13 cellular contexts compared by ENCODE assay signal in the genomic region with DNA sequence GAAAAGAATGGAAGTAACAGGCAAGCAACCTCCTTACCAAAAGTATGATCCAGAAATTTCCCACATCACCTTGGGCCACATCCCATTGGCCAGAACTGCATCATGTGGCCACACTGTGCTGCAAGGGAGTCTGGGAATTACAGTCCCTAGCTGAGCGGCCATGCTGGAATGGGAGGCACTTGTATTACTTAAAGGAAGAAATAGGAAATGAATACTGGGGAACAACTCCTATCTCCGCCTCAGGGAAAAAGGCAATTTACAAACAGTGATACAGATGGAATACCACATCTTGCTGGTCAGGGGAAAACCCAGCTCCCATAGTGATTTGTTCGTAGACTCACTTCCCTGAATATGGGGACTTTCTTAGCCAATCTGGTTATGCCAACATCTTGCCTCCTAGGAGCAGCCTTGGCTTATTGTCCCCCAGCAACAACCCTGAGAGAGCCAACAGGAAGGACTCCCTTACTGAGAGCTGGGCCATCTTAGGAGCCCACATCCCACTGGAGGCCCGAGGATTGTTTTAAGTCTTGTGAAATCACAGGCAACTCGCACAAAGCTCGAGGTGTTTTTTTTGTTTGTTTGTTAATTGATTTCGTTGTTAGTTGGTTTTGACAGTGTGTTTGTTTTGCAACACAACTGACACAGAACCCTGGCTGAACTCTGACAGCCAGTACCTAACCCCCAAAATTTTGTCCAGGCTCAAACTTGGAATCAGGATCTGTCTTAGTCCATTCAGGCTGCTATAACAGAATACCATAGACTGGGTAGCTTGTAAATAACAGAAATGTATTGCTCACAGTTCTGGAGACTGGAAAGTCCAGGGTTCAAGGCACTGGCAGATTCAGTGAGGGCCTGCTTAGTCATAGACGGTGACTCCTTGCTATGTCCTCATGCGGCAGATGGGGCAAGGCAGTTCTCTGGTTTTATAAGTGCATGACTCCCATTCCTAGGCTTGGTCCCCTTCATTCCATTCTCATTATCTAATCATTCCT. TPM values are rescaled to one million over a fixed set of nuclear protein-coding genes. Genes with fewer than 3 reads are reported as not detected.
DNase-seq lines count a peak whose midpoint lies in the region; ATAC-seq and TF ChIP-seq lines count a peak whose summit lies in the region.
"Had no signal": no experiment of that assay in that cellular context is flagged by ENCODE, and none has a peak within 500 bp of the region (broad histone marks: within the 10 kb centered on the region; RNA-seq: fewer than 3 reads in every experiment).

No MANE protein-coding gene starts in this region.

- H3K4me3 ChIP-seq in NB4 (ENCODE audit: low read depth, low read length): no peak overlapping the region
- no peak overlapping the region for H3K4me3 ChIP-seq in mucosa of descending colon
- H3K4me3 ChIP-seq: esophagus muscularis mucosa had no signal

- TF ChIP-seq POLR2A in NB4 (IDR thresholded peaks at IDR 0.05; ENCODE audit: extremely low read depth, insufficient read length): no peak

- ATAC-seq in mucosa of descending colon (peak; percentile 82), HG03139 (IDR thresholded peaks at IDR 0.05; ENCODE audit: unreplicated experiment) (no peak), GM18511 (IDR thresholded peaks at IDR 0.05; ENCODE audit: unreplicated experiment) (no peak)
- ATAC-seq: sciatic nerve had no signal

- TF ChIP-seq CTCF in NB4 (IDR thresholded peaks at IDR 0.05; ENCODE audit: low read depth, low read length) (no peak), mucosa of descending colon (IDR thresholded peaks at IDR 0.05) (no peak)

- no peaks in the 10 kb centered on the region for H3K36me3 ChIP-seq in mucosa of descending colon (ENCODE audit: low read depth)
- H3K36me3 ChIP-seq: esophagus muscularis mucosa had no signal

- intact Hi-C loops in mucosa of descending colon (cut with DNase I, micrococcal nuclease): no loop called here

- no peaks in the 10 kb centered on the region for H3K9me3 ChIP-seq in mucosa of descending colon
- H3K9me3 ChIP-seq: esophagus muscularis mucosa had no signal

- peak; percentile 99 for DNase-seq in EH (ENCODE audit: low read depth)
- DNase-seq in NB4 (ENCODE audit: low read depth): peak; percentile 53
- DNase-seq in dedifferentiated amniotic fluid mesenchymal stem cell (ENCODE audit: extremely low spot score): peak; percentile 21
- no peak for DNase-seq in mucosa of descending colon
- no peak for DNase-seq in NCI-H2196 treated with DMSO at 0.1 percent for 48 hours (lab: John Stamatoyannopoulos, UW; ENCODE audit: unreplicated experiment)
- no peak for DNase-seq in NCI-H446 treated with DMSO at 0.1 percent for 48 hours (lab: John Stamatoyannopoulos, UW)
- DNase-seq: activated CD4-positive, alpha-beta T cell treated with anti-CD3 and anti-CD28 coated beads for 4 hours; activated naive CD8-positive, alpha-beta T cell treated with anti-CD3 and anti-CD28 coated beads, Interleukin-2, amount 10 ng/mL, durations not matched to agents 7 days and 5 days; NCI-H187 treated with DMSO at 0.1 percent for 48 hours had no signal

- H3K4me1 ChIP-seq in mucosa of descending colon (ENCODE audit: low read depth): peaks cover 5% of the 10 kb centered on the region
- H3K4me1 ChIP-seq: esophagus muscularis mucosa had no signal

RNA-seq across cellular contexts. Expression of a gene that starts 14.9 kb away (rescaled TPM):
- total RNA-seq in mucosa of descending colon: 10 to 100 TPM; 33.9 to 63.8 (median 60.9) TPM
- total RNA-seq: activated naive CD8-positive, alpha-beta T cell treated with anti-CD3 and anti-CD28 coated beads, Interleukin-2, amount 10 ng/mL, durations not matched to agents 7 days and 5 days had no signal

RNA-seq across cellular contexts. Expression of a gene that starts 29.5 kb away (rescaled TPM):
- total RNA-seq in mucosa of descending colon: 100 to 1,000 TPM in 2 of 3 donors, 10 to 100 TPM in 1; 75.4 to 141 (median 111) TPM

RNA-seq across cellular contexts. Expression of a gene that starts 51.4 kb away (rescaled TPM):
- total RNA-seq in mucosa of descending colon: under 1 TPM; 0.14 to 0.92 (median 0.43) TPM
- total RNA-seq: activated naive CD8-positive, alpha-beta T cell treated with anti-CD3 and anti-CD28 coated beads, Interleukin-2, amount 10 ng/mL, durations not matched to agents 7 days and 5 days had no signal

RNA-seq across cellular contexts. Expression of a gene that starts 57.4 kb away (rescaled TPM):
- 100 to 1,000 TPM; 103 to 263 (median 159) TPM for total RNA-seq in mucosa of descending colon

Comparison
In these comparisons a context has a peak if more than half of its experiments do, and no peak if none do; other contexts are left out.
1. DNase-seq: peak in EH (single experiment), NB4 (single experiment) and dedifferentiated amniotic fluid mesenchymal stem cell (single experiment); none in mucosa of descending colon (0 of 3), NCI-H2196 treated with DMSO at 0.1 percent for 48 hours (single experiment) and NCI-H446 treated with DMSO at 0.1 percent for 48 hours (single experiment).